In genomic region chr2:231037731-231038482, GRCh38 we compare ENCODE assay signal across 8 cellular contexts. TPM values are rescaled to one million over a fixed set of nuclear protein-coding genes. Genes with fewer than 3 reads are reported as not detected.
DNase-seq lines count a peak whose midpoint lies in the region; ATAC-seq, FAIRE-seq and TF ChIP-seq lines count a peak whose summit lies in the region.

No MANE protein-coding gene starts in this region.

- H3K27ac Mint-ChIP-seq in CD8-positive, alpha-beta T cell: no peak overlapping the region
- H3K27ac Mint-ChIP-seq in nephron progenitor cell: no peak overlapping the region

- peak overlapping the region; percentile 62 for H3K4me3 Mint-ChIP-seq in CD8-positive, alpha-beta T cell
- peak overlapping the region; percentile 79 for H3K4me3 Mint-ChIP-seq in nephron progenitor cell

- H3K79me1 ChIP-seq in H1 (ENCODE audit: low read depth, low read length): no peaks in the 10 kb centered on the region

- no peak overlapping the region for H2BK20ac ChIP-seq in H1 (ENCODE audit: low read length)

- no peak overlapping the region for H2BK5ac ChIP-seq in H1 (ENCODE audit: low read depth, low read length)

- no peak for TF ChIP-seq CTCF in CD8-positive, alpha-beta T cell (IDR thresholded peaks at IDR 0.05)
- TF ChIP-seq CTCF in H1 (IDR thresholded peaks at IDR 0.05; ENCODE audit: control extremely low read depth in 1 of 3, insufficient read depth in 1 of 3, low read depth in 1 of 3, low read length in 3 of 3): peak; percentile 1 to 33 (median 7)
- no peak for TF ChIP-seq CTCF in nephron progenitor cell (IDR thresholded peaks at IDR 0.05)

- no peaks in the 10 kb centered on the region for H3K79me2 ChIP-seq in H1 (ENCODE audit: control insufficient read depth in 1 of 2, insufficient read depth in 2 of 2, low read length in 2 of 2)

- intact Hi-C loops in CD8-positive, alpha-beta T cell (cut with DNase I, micrococcal nuclease): no loop called here

- peak overlapping the region; percentile 76; the same call in 1 of the 2 replicates for H2AFZ ChIP-seq in H1 (ENCODE audit: low read length)

- H3K27me3 ChIP-seq in CD8-positive, alpha-beta T cell (ENCODE audit: insufficient read depth, low read length): peaks cover 10% of the 10 kb centered on the region
- peaks cover 24 to 36% (median 33%) of the 10 kb centered on the region in 4 experiments for H3K27me3 ChIP-seq in H1 (replicated peaks in 1 of 4; ENCODE audit: control insufficient read depth in 3 of 4, extremely low read depth in 1 of 4, insufficient read depth in 3 of 4, low read length in 3 of 4)
- H3K27me3 ChIP-seq in SJCRH30: 0 out of 2 replicates have a peak, but pooled peaks cover 9% of the 10 kb centered on the region

- H3K4me1 ChIP-seq in CD8-positive, alpha-beta T cell (ENCODE audit: insufficient read depth, low read length): peaks cover 3% of the 10 kb centered on the region
- peaks cover 0 to 6% (median under 1%) of the 10 kb centered on the region in 4 experiments; a peak in 4 of 7 replicates for H3K4me1 ChIP-seq in H1 (replicated peaks in 1 of 4; ENCODE audit: control insufficient read depth in 3 of 4, insufficient read depth in 4 of 4, low read length in 3 of 4)
- H3K4me1 ChIP-seq in SJCRH30: peaks cover 5% of the 10 kb centered on the region; the same call in 1 of the 2 replicates

- H3K9ac ChIP-seq in H1 (replicated peaks in 1 of 4; ENCODE audit: extremely low read depth in 1 of 4, low read depth in 3 of 4, low read length in 3 of 4): peak overlapping the region in 1 of 4 experiments; percentile 38; a peak in 1 of 7 replicates

- no peaks in the 10 kb centered on the region for H4K20me1 ChIP-seq in H1 (replicated peaks in 1 of 2; ENCODE audit: control insufficient read depth in 1 of 2, insufficient read depth in 2 of 2, low read length in 2 of 2)

- H4K8ac ChIP-seq in H1 (ENCODE audit: extremely low read depth, insufficient read depth, low read length): no peak overlapping the region

- H3K23ac ChIP-seq in H1 (ENCODE audit: insufficient read length): no peak overlapping the region

- 4% methylated on average over 25 of the region's 104 CpGs; no CpG with 5 or more reads in 1 of the 2 experiments for WGBS in H1 (ENCODE audit: extremely low coverage in 1 of 2, insufficient coverage in 1 of 2, insufficient read length in 1 of 2, insufficient replicate concordance in 2 of 2, low coverage in 1 of 2, low lambda C conversion rate in 2 of 2, missing lambda C conversion rate in 1 of 2), 2 experiments

- H3K4me2 ChIP-seq in H1 (ENCODE audit: insufficient read depth in 1 of 2, low read depth in 2 of 2, low read length in 2 of 2): peak overlapping the region; percentile 85 to 100

- no peak overlapping the region for H2BK120ac ChIP-seq in H1 (replicated peaks; ENCODE audit: low read depth, low read length)

- no peak for TF ChIP-seq POLR2A in H1 (IDR thresholded peaks at IDR 0.05; ENCODE audit: control extremely low read depth in 1 of 2, low read depth in 2 of 2, low read length in 2 of 2)

- H3K9me3 ChIP-seq in CD8-positive, alpha-beta T cell (ENCODE audit: low read length): no peaks in the 10 kb centered on the region
- no peaks in the 10 kb centered on the region for H3K9me3 ChIP-seq in H1 (ENCODE audit: insufficient read depth in 2 of 2, low read depth in 1 of 2, low read length in 1 of 2)
- no peaks in the 10 kb centered on the region for H3K9me3 ChIP-seq in SJCRH30 (replicated peaks)

- CTCF ChIA-PET in CD8-positive, alpha-beta T cell (lab: Charles Lee): interaction anchor here (1.0 kb wide), 1 partner anchor 27 kb away, joined by 3 read pairs; no protein-coding TSS in a partner anchor
- CTCF ChIA-PET in H1 (lab: Charles Lee; ENCODE audit: partially characterized antibody): interaction anchor here (0.7 to 7.2 kb wide), 6 partner anchors 14 to 189 kb away, joined by 3 to 38 read pairs (median 4); no protein-coding TSS in a partner anchor

- H2BK15ac ChIP-seq in H1 (ENCODE audit: low read length): no peak overlapping the region

- no peak overlapping the region for H3K14ac ChIP-seq in H1 (ENCODE audit: insufficient read length)

- H3K56ac ChIP-seq in H1 (replicated peaks; ENCODE audit: insufficient read length, low read depth, low read length): no peak overlapping the region

- H2BK12ac ChIP-seq in H1 (ENCODE audit: low read depth, low read length): no peak overlapping the region

- TF ChIP-seq EP300 in H1 (IDR thresholded peaks at IDR 0.05; ENCODE audit: borderline replicate concordance in 1 of 2, low read depth in 2 of 2, low read length in 2 of 2): no peak

- peaks cover 59% of the 10 kb centered on the region for H3K27me3 Mint-ChIP-seq in CD8-positive, alpha-beta T cell (ENCODE audit: low read depth)
- peaks cover 86% of the 10 kb centered on the region for H3K27me3 Mint-ChIP-seq in nephron progenitor cell (ENCODE audit: low read depth, poor library complexity)

- no peak overlapping the region for H4K5ac ChIP-seq in H1 (ENCODE audit: insufficient read length, low read depth, low read length)

- H3K4me3 ChIP-seq in CD8-positive, alpha-beta T cell (ENCODE audit: low read depth, low read length): no peak overlapping the region
- peak overlapping the region; percentile 33 to 71 (median 46) for H3K4me3 ChIP-seq in H1 (ENCODE audit: extremely low read depth in 1 of 4, insufficient read depth in 2 of 4, low read depth in 3 of 4, low read length in 4 of 4)
- H3K4me3 ChIP-seq in SJCRH30: no peak overlapping the region

- no peak overlapping the region for H3K4ac ChIP-seq in H1 (replicated peaks; ENCODE audit: insufficient read length, low read depth, low read length)

- H3K36me3 ChIP-seq in CD8-positive, alpha-beta T cell (ENCODE audit: insufficient read depth, low read length): no peaks in the 10 kb centered on the region
- H3K36me3 ChIP-seq in H1 (ENCODE audit: control insufficient read depth in 2 of 4, insufficient read depth in 4 of 4, low read length in 3 of 4): no peaks in the 10 kb centered on the region
- no peaks in the 10 kb centered on the region for H3K36me3 ChIP-seq in SJCRH30

- H3K36me3 Mint-ChIP-seq in CD8-positive, alpha-beta T cell: no peaks in the 10 kb centered on the region
- H3K36me3 Mint-ChIP-seq in nephron progenitor cell (ENCODE audit: low read depth): no peaks in the 10 kb centered on the region

- POLR2A ChIA-PET in CD8-positive, alpha-beta T cell (lab: Charles Lee): no interaction called here
- POLR2A ChIA-PET in H1 (lab: Charles Lee; ENCODE audit: partially characterized antibody): interaction anchor here (1.3 kb wide), 1 partner anchor 22 kb away, joined by 3 read pairs; no protein-coding TSS in a partner anchor

- H2AK5ac ChIP-seq in H1 (ENCODE audit: low read depth, low read length): no peak overlapping the region

- H3K18ac ChIP-seq in H1 (ENCODE audit: extremely low read depth, low read length): no peak overlapping the region

- no peak overlapping the region for H4K91ac ChIP-seq in H1 (replicated peaks; ENCODE audit: insufficient read length, low read length)

- peaks cover 5% of the 10 kb centered on the region for H3K23me2 ChIP-seq in H1 (ENCODE audit: low read depth, low read length)

- peaks cover 8% of the 10 kb centered on the region for H3K4me1 Mint-ChIP-seq in CD8-positive, alpha-beta T cell (ENCODE audit: low read depth)
- peaks cover 18% of the 10 kb centered on the region for H3K4me1 Mint-ChIP-seq in nephron progenitor cell

- H3K27ac ChIP-seq in CD8-positive, alpha-beta T cell (ENCODE audit: low read depth, low read length): no peak overlapping the region
- H3K27ac ChIP-seq in H1 (ENCODE audit: low read depth, low read length) (no peak overlapping the region), SJCRH30 (no peak overlapping the region)

- no peak; a peak in 1 of 4 replicates for TF ChIP-seq RAD21 in H1 (IDR thresholded peaks at IDR 0.05 in 1 of 2, conservative IDR thresholded peaks at IDR 0.05 in 1 of 2; ENCODE audit: low read depth in 2 of 2, low read length in 2 of 2)

- no peak for DNase-seq in CD8-positive, alpha-beta T cell
- DNase-seq in HuH-7.5 (ENCODE audit: low spot score) (peak; percentile 56), H1 (ENCODE audit: low read depth in 1 of 2, low spot score in 2 of 2) (peak in 1 of 2 experiments; percentile 58), nephron progenitor cell (peak; percentile 69), SJCRH30 (no peak)
- DNase-seq in activated CD8-positive, alpha-beta memory T cell treated with anti-CD3 and anti-CD28 coated beads, Interleukin-2, amount 50 U/mL, for 48 hours: no peak
- no peak for DNase-seq in stimulated activated CD4-positive, alpha-beta T cell treated with anti-CD3 and anti-CD28 coated beads, Interleukin-12 subunit alpha, Interleukin-12 subunit beta, amount 100 ng/mL, for 4 hours

- FAIRE-seq in H1 (lab: Jason Lieb, UNC): no peak

- H3K9me3 Mint-ChIP-seq in CD8-positive, alpha-beta T cell: no peaks in the 10 kb centered on the region
- H3K9me3 Mint-ChIP-seq in nephron progenitor cell: peaks cover 3% of the 10 kb centered on the region

- ATAC-seq in CD8-positive, alpha-beta T cell: no peak
- no peak for ATAC-seq in GM18498 (IDR thresholded peaks at IDR 0.05; ENCODE audit: unreplicated experiment)

RNA-seq across cellular contexts. Expression of gene C2orf72, which starts 0.6 kb away (rescaled TPM):
- not detected for total RNA-seq in CD8-positive, alpha-beta T cell
- 0.71 and 1.1 TPM in 2 replicates for total RNA-seq in H1 (2021; fragmentation: NEBNext Ultra II Directional; extraction: Animal tissue kit (Norgen Biotek cat#: 25700))
- 1.7 and 2.6 TPM in 2 replicates for polyA plus RNA-seq in H1 (2011; rRNA removed)
- 3.8 TPM for polyA plus RNA-seq in H1 (2011; cell fraction: cytosol; rRNA removed)
- polyA plus RNA-seq in H1 (2011; cell fraction: nucleus; rRNA removed): 6.2 TPM
- 1.6 to 2.1 TPM (median 1.9 TPM) in 4 replicates for polyA plus RNA-seq in H1 (2012, experiment 1 of 2)
- polyA plus RNA-seq in H1 (2012, experiment 2 of 2): 1.8 TPM
- polyA plus RNA-seq in H1 (2013, experiment 1 of 2): 0.93 TPM
- 0.68 TPM for polyA plus RNA-seq in H1 (2013, experiment 2 of 2)
- 1.9 and 2.1 TPM in 2 replicates for polyA minus RNA-seq in H1 (2011; rRNA and poly(A)+ RNA removed)
- 0.73 TPM for polyA minus RNA-seq in H1 (2011; cell fraction: cytosol; rRNA and poly(A)+ RNA removed)
- polyA minus RNA-seq in H1 (2011; cell fraction: nucleus; rRNA and poly(A)+ RNA removed): 1.1 TPM
- total RNA-seq in SJCRH30 (2014; rRNA removed; shearing (Covaris generic)): not detected in 2 replicates

RNA-seq across cellular contexts. Expression of gene PSMD1, which starts 18.8 kb away (rescaled TPM):
- 10 to 100 TPM; 31.0 to 33.9 TPM for total RNA-seq in CD8-positive, alpha-beta T cell
- 170 and 179 TPM in 2 replicates for total RNA-seq in H1 (2021; fragmentation: NEBNext Ultra II Directional; extraction: Animal tissue kit (Norgen Biotek cat#: 25700))
- 155 and 272 TPM in 2 replicates for polyA plus RNA-seq in H1 (2011; rRNA removed)
- polyA plus RNA-seq in H1 (2011; cell fraction: cytosol; rRNA removed): 163 TPM
- 137 TPM for polyA plus RNA-seq in H1 (2011; cell fraction: nucleus; rRNA removed)
- polyA plus RNA-seq in H1 (2012, experiment 1 of 2): 141 to 202 TPM (median 158 TPM) in 4 replicates
- 10.1 TPM for polyA plus RNA-seq in H1 (2012, experiment 2 of 2)
- 150 TPM for polyA plus RNA-seq in H1 (2013, experiment 1 of 2)
- polyA plus RNA-seq in H1 (2013, experiment 2 of 2): 147 TPM
- polyA minus RNA-seq in H1 (2011; rRNA and poly(A)+ RNA removed): 561 and 633 TPM in 2 replicates
- 110 TPM for polyA minus RNA-seq in H1 (2011; cell fraction: cytosol; rRNA and poly(A)+ RNA removed)
- polyA minus RNA-seq in H1 (2011; cell fraction: nucleus; rRNA and poly(A)+ RNA removed): 140 TPM
- total RNA-seq in SJCRH30 (2014; rRNA removed; shearing (Covaris generic)): 167 and 170 TPM in 2 replicates

RNA-seq across cellular contexts. Expression of gene SPATA3, which starts 42.0 kb away (rescaled TPM):
- total RNA-seq in CD8-positive, alpha-beta T cell: not detected
- not detected in 2 replicates for total RNA-seq in H1 (2021; fragmentation: NEBNext Ultra II Directional; extraction: Animal tissue kit (Norgen Biotek cat#: 25700))
- polyA plus RNA-seq in H1 (2011; rRNA removed): not detected in 2 replicates
- polyA plus RNA-seq in H1 (2011; cell fraction: cytosol; rRNA removed): not detected
- not detected for polyA plus RNA-seq in H1 (2011; cell fraction: nucleus; rRNA removed)
- not detected in 4 replicates for polyA plus RNA-seq in H1 (2012, experiment 1 of 2)
- polyA plus RNA-seq in H1 (2012, experiment 2 of 2): not detected
- polyA plus RNA-seq in H1 (2013, experiment 1 of 2): not detected
- not detected for polyA plus RNA-seq in H1 (2013, experiment 2 of 2)
- polyA minus RNA-seq in H1 (2011; rRNA and poly(A)+ RNA removed): not detected in 2 replicates
- not detected for polyA minus RNA-seq in H1 (2011; cell fraction: cytosol; rRNA and poly(A)+ RNA removed)
- not detected for polyA minus RNA-seq in H1 (2011; cell fraction: nucleus; rRNA and poly(A)+ RNA removed)
- total RNA-seq in SJCRH30 (2014; rRNA removed; shearing (Covaris generic)): not detected in 2 replicates

Comparison
In these comparisons a context has a peak if more than half of its experiments do, and no peak if none do; other contexts are left out.
1. DNase-seq: peak in HuH-7.5 (single experiment) and nephron progenitor cell (single experiment); none in CD8-positive, alpha-beta T cell (0 of 7), SJCRH30 (0 of 2), activated CD8-positive, alpha-beta memory T cell treated with anti-CD3 and anti-CD28 coated beads, Interleukin-2, amount 50 U/mL, for 48 hours (single experiment) and stimulated activated CD4-positive, alpha-beta T cell treated with anti-CD3 and anti-CD28 coated beads, Interleukin-12 subunit alpha, Interleukin-12 subunit beta, amount 100 ng/mL, for 4 hours (single experiment).
2. H3K4me3 ChIP-seq: peak in H1 (4 of 4); none in CD8-positive, alpha-beta T cell (single experiment) and SJCRH30 (single experiment).
3. CTCF ChIP-seq: peak in H1 (3 of 3); none in CD8-positive, alpha-beta T cell (single experiment) and nephron progenitor cell (single experiment).